Comparison of ENCODE assay signal across 19 cellular contexts in genomic region chr2:233197022-233197421, GRCh38.
"Had no signal": no experiment of that assay in that cellular context is flagged by ENCODE, and none has a peak within 500 bp of the region (broad histone marks: within the 10 kb centered on the region; RNA-seq: fewer than 3 reads in every experiment).

No MANE protein-coding gene starts in this region.

- FAIRE-seq: astrocyte, endometrium, islet of Langerhans, TTC549 had no signal

- ATAC-seq: esophagus mucosa, T-helper 17 cell, WTC11 had no signal

- H3K27ac Mint-ChIP-seq: activated T-helper 2 cell treated with anti-CD3 and anti-CD28 coated beads, Interferon-gamma antibody, Interleukin-2, Interleukin-4, amounts not matched to agents 10 μg/mL and 5 μg/mL and 100 μg/mL, durations not matched to agents 14 hours and 24 hours and 36 hours; T-helper 17 cell; WTC11 had no signal

- H3K27me3 ChIP-seq: dorsolateral prefrontal cortex, SJCRH30, stomach had no signal

- H3K36me3 ChIP-seq: SJCRH30, thoracic aorta had no signal

- H3K4me3 Mint-ChIP-seq: activated CD4-positive, alpha-beta T cell treated with anti-CD3 and anti-CD28 coated beads, Interleukin-2, amount 10 ng/mL, durations not matched to agents 24 days and 14 days; WTC11 had no signal

- DNase-seq: activated CD4-positive, alpha-beta T cell treated with anti-CD3 and anti-CD28 coated beads, Interleukin-2, amount 10 ng/mL, durations not matched to agents 24 days and 14 days; activated CD8-positive, alpha-beta memory T cell treated with anti-CD3 and anti-CD28 coated beads for 24 hours; dorsolateral prefrontal cortex; midbrain; posterior cingulate gyrus; retina; SJCRH30; stimulated activated CD4-positive, alpha-beta T cell treated with anti-CD3 and anti-CD28 coated beads, Interleukin-4, amount 100 ng/mL, for 24 hours; stomach; T-helper 17 cell had no signal

- H3K27me3 Mint-ChIP-seq: activated CD4-positive, alpha-beta T cell treated with anti-CD3 and anti-CD28 coated beads, Interleukin-2, amount 10 ng/mL, durations not matched to agents 24 days and 14 days; T-helper 17 cell had no signal

- H3K27ac ChIP-seq: SJCRH30, stomach, thoracic aorta had no signal

- H3K4me3 ChIP-seq: dorsolateral prefrontal cortex, lung, SJCRH30, stomach, thoracic aorta had no signal

- H3K9me3 ChIP-seq: SJCRH30, stomach, thoracic aorta had no signal

- H3K4me1 Mint-ChIP-seq: activated CD4-positive, alpha-beta T cell treated with anti-CD3 and anti-CD28 coated beads, Interleukin-2, amount 10 ng/mL, durations not matched to agents 24 days and 14 days had no signal

- H3K4me1 ChIP-seq: SJCRH30 had no signal

- H3K9me3 Mint-ChIP-seq: activated T-helper 2 cell treated with anti-CD3 and anti-CD28 coated beads, Interferon-gamma antibody, Interleukin-2, Interleukin-4, amounts not matched to agents 10 μg/mL and 5 μg/mL and 100 μg/mL, durations not matched to agents 14 hours and 24 hours and 36 hours had no signal
